ENCODE assay signal across 9 cellular contexts in genomic region chr3:45509038-45509767, GRCh38.
DNase-seq lines count a peak whose midpoint lies in the region; TF ChIP-seq lines count a peak whose summit lies in the region.
"Had no signal": no experiment of that assay in that cellular context is flagged by ENCODE, and none has a peak within 500 bp of the region (broad histone marks: within the 10 kb centered on the region; RNA-seq: fewer than 3 reads in every experiment).

No MANE protein-coding gene starts in this region.

- H3K36me3 ChIP-seq in thyroid gland: no peaks in the 10 kb centered on the region

- intact Hi-C loops in thyroid gland (cut with DNase I): no loop called here

- H3K27ac ChIP-seq in thyroid gland: no peak overlapping the region
- H3K27ac ChIP-seq: C4-2B had no signal

- H3K4me3 ChIP-seq in foreskin fibroblast (ENCODE audit: low read depth in 1 of 2, low read length in 2 of 2) (no peak overlapping the region), thyroid gland (replicated peaks in 1 of 3) (no peak overlapping the region)

- WGBS in thyroid gland, 2 donors: 70 to 76% methylated on average over 8 of the region's 8 CpGs

- DNase-seq in NCI-H510A treated with DMSO at 0.1 percent for 48 hours (lab: John Stamatoyannopoulos, UW) (peak; percentile 4), NCI-H510A (lab: John Stamatoyannopoulos, UW) (no peak), RKO (ENCODE audit: low spot score) (peak; percentile 87), foreskin fibroblast (peak; percentile 94 to 96), T-helper 9 cell (no peak), thyroid gland (no peak), NCI-H1436 (lab: John Stamatoyannopoulos, UW) (no peak)
- DNase-seq in stimulated activated CD4-positive, alpha-beta T cell treated with anti-CD3 and anti-CD28 coated beads, Interleukin-2, amount 100 ng/mL, for 4 hours (ENCODE audit: low read depth): peak; percentile 5

- H3K9me3 ChIP-seq in thyroid gland: no peaks in the 10 kb centered on the region

- H3K27me3 ChIP-seq in thyroid gland: no peaks in the 10 kb centered on the region

- no peaks in the 10 kb centered on the region for H3K4me1 ChIP-seq in thyroid gland

- TF ChIP-seq CTCF in foreskin fibroblast (IDR thresholded peaks at IDR 0.05; ENCODE audit: low read depth, low read length) (no peak), thyroid gland (IDR thresholded peaks at IDR 0.05) (no peak)

- no peak for TF ChIP-seq POLR2A in thyroid gland (IDR thresholded peaks at IDR 0.05)

Comparison
In these comparisons a context has a peak if more than half of its experiments do, and no peak if none do; other contexts are left out.
1. DNase-seq: peak in NCI-H510A treated with DMSO at 0.1 percent for 48 hours (single experiment), RKO (single experiment), foreskin fibroblast (2 of 2) and stimulated activated CD4-positive, alpha-beta T cell treated with anti-CD3 and anti-CD28 coated beads, Interleukin-2, amount 100 ng/mL, for 4 hours (single experiment); none in NCI-H510A (single experiment), T-helper 9 cell (single experiment), thyroid gland (0 of 2) and NCI-H1436 (single experiment).